ENCODE assay signal across 8 cellular contexts in genomic region chr7:99380823-99381663, GRCh38. TPM values are rescaled to one million over a fixed set of nuclear protein-coding genes. Genes with fewer than 3 reads are reported as not detected.
DNase-seq lines count a peak whose midpoint lies in the region; ATAC-seq lines count a peak whose summit lies in the region.

No MANE protein-coding gene starts in this region.

- H3K36me3 ChIP-seq in MG63, result peaks cover 13% of the 10 kb centered on the region

- peak; percentile 91 for DNase-seq in activated CD8-positive, alpha-beta memory T cell treated with anti-CD3 and anti-CD28 coated beads, Interleukin-2, amount 50 U/mL, for 48 hours
- DNase-seq in glomerular visceral epithelial cell (ENCODE audit: extremely low spot score) (peak; percentile 73), ureter (ENCODE audit: low spot score) (no peak), iPS-NIHi11 (ENCODE audit: low spot score) (no peak), MG63 (no peak)
- peak; percentile 95 for DNase-seq in stimulated activated CD4-positive, alpha-beta T cell treated with anti-CD3 and anti-CD28 coated beads, Interleukin-1b, Interleukin-23, amount 100 ng/mL, for 48 hours

- no peaks in the 10 kb centered on the region for H3K27me3 ChIP-seq in MG63

- H3K4me3 ChIP-seq in MG63, result no peak overlapping the region

- no peaks in the 10 kb centered on the region for H3K9me3 ChIP-seq in MG63

- ATAC-seq in GM19455 (IDR thresholded peaks at IDR 0.05; ENCODE audit: unreplicated experiment), result peak; percentile 54
- peak; percentile 69 for ATAC-seq in HG03521 (IDR thresholded peaks at IDR 0.05; ENCODE audit: unreplicated experiment)

RNA-seq across cellular contexts. Expression of gene ARPC1B, which starts 6.5 kb away (rescaled TPM):
- 94.0 TPM for total RNA-seq in ureter
- total RNA-seq in MG63 (2014; rRNA removed; shearing (Covaris generic); ENCODE audit: low replicate concordance), result 164 and 230 TPM in 2 replicates

RNA-seq across cellular contexts. Expression of gene PDAP1, which starts 27.4 kb away (rescaled TPM):
- total RNA-seq in ureter, result 95.1 TPM
- total RNA-seq in MG63 (2014; rRNA removed; shearing (Covaris generic); ENCODE audit: low replicate concordance), result 156 and 207 TPM in 2 replicates

RNA-seq across cellular contexts. Expression of gene BUD31, which starts 27.7 kb away (rescaled TPM):
- total RNA-seq in ureter, result 104 TPM
- 52.0 and 69.0 TPM in 2 replicates for total RNA-seq in MG63 (2014; rRNA removed; shearing (Covaris generic); ENCODE audit: low replicate concordance)

RNA-seq across cellular contexts. Expression of gene ARPC1A, which starts 55.3 kb away (rescaled TPM):
- total RNA-seq in ureter, result 127 TPM
- 75.8 and 89.8 TPM in 2 replicates for total RNA-seq in MG63 (2014; rRNA removed; shearing (Covaris generic); ENCODE audit: low replicate concordance)

RNA-seq across cellular contexts. Expression of gene PTCD1, which starts 57.6 kb away (rescaled TPM):
- 6.6 TPM for total RNA-seq in ureter
- total RNA-seq in MG63 (2014; rRNA removed; shearing (Covaris generic); ENCODE audit: low replicate concordance), result 6.9 and 7.3 TPM in 2 replicates

Comparison
In these comparisons a context has a peak if more than half of its experiments do, and no peak if none do; other contexts are left out.
1. DNase-seq: peak in activated CD8-positive, alpha-beta memory T cell treated with anti-CD3 and anti-CD28 coated beads, Interleukin-2, amount 50 U/mL, for 48 hours (single experiment), glomerular visceral epithelial cell (single experiment) and stimulated activated CD4-positive, alpha-beta T cell treated with anti-CD3 and anti-CD28 coated beads, Interleukin-1b, Interleukin-23, amount 100 ng/mL, for 48 hours (single experiment); none in ureter (single experiment), iPS-NIHi11 (single experiment) and MG63 (single experiment).